Comparison of ENCODE assay signal across 2 cellular contexts in the genomic region with DNA sequence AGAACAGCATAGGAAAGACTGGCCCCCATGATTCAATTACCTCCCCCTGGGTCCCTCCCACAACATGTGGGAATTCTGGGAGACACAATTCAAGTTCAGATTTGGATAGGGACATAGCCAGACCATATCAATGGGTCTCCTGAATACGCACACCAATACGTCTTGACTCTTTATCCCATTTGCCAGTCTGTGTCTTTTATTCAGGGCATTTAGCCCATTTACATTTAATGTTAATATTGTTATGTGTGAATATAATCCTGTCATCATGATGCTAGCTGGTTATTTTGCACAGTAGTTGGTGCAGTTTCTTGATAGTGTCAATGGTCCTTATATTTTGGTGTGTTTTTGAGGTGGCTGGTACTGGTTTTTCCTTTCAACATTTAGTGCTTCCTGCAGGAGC.
DNase-seq lines count a peak whose midpoint lies in the region; ATAC-seq, FAIRE-seq and TF ChIP-seq lines count a peak whose summit lies in the region.
"Not testable (repeated sequence)": the region's sequence is repeated elsewhere in the genome, so short reads cannot be mapped to it uniquely, and the experiment has no call there.

No MANE protein-coding gene starts in this region.

- not testable (repeated sequence) for H4K20me1 ChIP-seq in K562 (replicated peaks; ENCODE audit: control insufficient read depth, insufficient read depth, low read length)

- not testable (repeated sequence) for BruUV-seq in K562 (replicated peaks; lab: Mats Ljungman, UMichigan)

- H3K4me1 Mint-ChIP-seq in endodermal cell, result peaks cover 11% of the 10 kb centered on the region

- H3K79me2 ChIP-seq in K562 (ENCODE audit: control insufficient read depth, insufficient read depth, low read length), result not testable (repeated sequence)

- not testable (repeated sequence) for TF ChIP-seq EP300 in K562 (IDR thresholded peaks at IDR 0.05; ENCODE audit: low read length)

- POLR2A ChIA-PET in K562 (lab: Yijun Ruan, JAX), result not testable (repeated sequence)

- 0% methylated on average over 2 of the region's 2 CpGs for WGBS in K562 (ENCODE audit: insufficient coverage, low coverage, missing lambda C conversion rate)
- WGBS in endodermal cell (ENCODE audit: insufficient coverage in 1 of 2, insufficient read length in 1 of 2), 2 experiments, result 95 to 100% methylated on average over 1 to 2 of the region's 2 CpGs

- peaks cover 38% of the 10 kb centered on the region for H3K36me3 Mint-ChIP-seq in endodermal cell (ENCODE audit: low read depth)

- not testable (repeated sequence) for H3K4me3 Mint-ChIP-seq in endodermal cell

- TF ChIP-seq RAD21 in K562 (CRISPR knock-in tag; conservative IDR thresholded peaks at IDR 0.05 in 1 of 2, IDR thresholded peaks at IDR 0.05 in 1 of 2), result not testable (repeated sequence)

- not testable (repeated sequence) for H3K9ac ChIP-seq in K562 (ENCODE audit: insufficient read depth in 1 of 2, low read depth in 2 of 2, low read length in 2 of 2); endodermal cell (ENCODE audit: extremely low read depth, low read length, poor library complexity, severe bottlenecking)

- not testable (repeated sequence) for TF ChIP-seq CTCF in K562 (IDR thresholded peaks at IDR 0.05 in 2 of 3, conservative IDR thresholded peaks at IDR 0.05 in 1 of 3; ENCODE audit: insufficient read depth in 2 of 3, low read depth in 1 of 3, low read length in 3 of 3); endodermal cell (conservative IDR thresholded peaks at IDR 0.05)

- peaks cover 63% of the 10 kb centered on the region for H3K9me3 Mint-ChIP-seq in endodermal cell

- not testable (repeated sequence) for H3K4me2 ChIP-seq in K562 (ENCODE audit: insufficient read depth, low read length)

- not testable (repeated sequence) for H3K4me3 ChIP-seq in K562
- H3K4me3 ChIP-seq in endodermal cell (ENCODE audit: low read length), result peak overlapping the region; percentile 35

- CTCF ChIA-PET in K562 (lab: Yijun Ruan, JAX; ENCODE audit: low intra/inter-chr PET ratio), result not testable (repeated sequence)

- H3K27me3 Mint-ChIP-seq in endodermal cell (ENCODE audit: insufficient read depth), result not testable (repeated sequence)

- not testable (repeated sequence) for H3K9me1 ChIP-seq in K562 (ENCODE audit: control insufficient read depth, insufficient read depth, low read length)

- not testable (repeated sequence) for H3K9me3 ChIP-seq in K562 (replicated peaks; ENCODE audit: control insufficient read depth, insufficient read depth, low read depth, low read length)
- peaks cover 69% of the 10 kb centered on the region for H3K9me3 ChIP-seq in endodermal cell (ENCODE audit: control insufficient read depth, low read length)

- not testable (repeated sequence) for FAIRE-seq in K562 (lab: Jason Lieb, UNC)

- not testable (repeated sequence) for H2AFZ ChIP-seq in K562 (ENCODE audit: low read depth, low read length)

- DNase-seq in K562 (ENCODE audit: extremely low read depth in 1 of 4, low spot score in 3 of 4); endodermal cell: not testable (repeated sequence)

- not testable (repeated sequence) for H3K36me3 ChIP-seq in K562 (ENCODE audit: control insufficient read depth, insufficient read depth, low read length); endodermal cell (ENCODE audit: control insufficient read depth, insufficient read depth, low read length)

- not testable (repeated sequence) for ATAC-seq in K562

- H3K27ac ChIP-seq in K562 (ENCODE audit: extremely low read depth, low read depth, low read length); endodermal cell (ENCODE audit: low read depth, low read length): not testable (repeated sequence)

- in situ Hi-C loops in K562 (cut with MboI), result not testable (repeated sequence)

- TF ChIP-seq POLR2A in K562 (conservative IDR thresholded peaks at IDR 0.05), result not testable (repeated sequence)

- H3K4me1 ChIP-seq in K562 (replicated peaks in 1 of 2; ENCODE audit: control insufficient read depth in 2 of 2, insufficient read depth in 2 of 2, low read length in 2 of 2); endodermal cell (ENCODE audit: control insufficient read depth, insufficient read depth, low read length): not testable (repeated sequence)

- H3K27me3 ChIP-seq in K562 (ENCODE audit: control insufficient read depth in 2 of 2, insufficient read depth in 2 of 2, low read length in 2 of 2); endodermal cell (ENCODE audit: control insufficient read depth, insufficient read depth, low read length, poor library complexity, severe bottlenecking): not testable (repeated sequence)

- H3K27ac Mint-ChIP-seq in endodermal cell, result not testable (repeated sequence)

- intact Hi-C loops in K562 (cut with micrococcal nuclease), result not testable (repeated sequence)

TF ChIP-seq in K562, 482 proteins besides CTCF, POLR2A, EP300 and RAD21:
- 0 out of 2 replicates have a peak, but pooled peaks have one; percentile 45 for TF ChIP-seq ZNF354B (CRISPR knock-in tag; IDR thresholded peaks at IDR 0.05)
- peak; percentile 93 for TF ChIP-seq ZNF507 (tag; conservative IDR thresholded peaks at IDR 0.05)
TF ChIP-seq in K562: peak in this region for 2; not testable (repeated sequence) for 480.
